8 cellular contexts compared by ENCODE assay signal in genomic region chr7:148941598-148942280, GRCh38. TPM values are rescaled to one million over a fixed set of nuclear protein-coding genes. Genes with fewer than 3 reads are reported as not detected.
DNase-seq lines count a peak whose midpoint lies in the region; ATAC-seq, FAIRE-seq and TF ChIP-seq lines count a peak whose summit lies in the region.

No MANE protein-coding gene starts in this region.

- TF ChIP-seq CTCF in H1 (IDR thresholded peaks at IDR 0.05; ENCODE audit: control extremely low read depth in 1 of 3, insufficient read depth in 1 of 3, low read depth in 1 of 3, low read length in 3 of 3), result peak; percentile 41 to 61 (median 55)

- 0 out of 2 replicates have a peak overlapping the region, but pooled peaks have one; percentile 88 for H2AFZ ChIP-seq in H1 (ENCODE audit: low read length)

- CTCF ChIA-PET in H1 (lab: Charles Lee; ENCODE audit: partially characterized antibody), result interaction anchor here (0.6 to 2.1 kb wide), 21 partner anchors 9 to 97 kb away, joined by 3 to 8 read pairs (median 3); no protein-coding TSS in a partner anchor

- 23% methylated on average over 17 of the region's 17 CpGs; no CpG with 5 or more reads in 1 of the 2 experiments for WGBS in H1 (ENCODE audit: extremely low coverage in 1 of 2, insufficient coverage in 1 of 2, insufficient read length in 1 of 2, insufficient replicate concordance in 2 of 2, low coverage in 1 of 2, low lambda C conversion rate in 2 of 2, missing lambda C conversion rate in 1 of 2), 2 experiments

- no peak for TF ChIP-seq POLR2A in H1 (IDR thresholded peaks at IDR 0.05; ENCODE audit: control extremely low read depth in 1 of 2, low read depth in 2 of 2, low read length in 2 of 2)

- no peaks in the 10 kb centered on the region for H3K4me1 ChIP-seq in H1 (replicated peaks in 1 of 4; ENCODE audit: control insufficient read depth in 3 of 4, insufficient read depth in 4 of 4, low read length in 3 of 4)

- no peaks in the 10 kb centered on the region for H4K20me1 ChIP-seq in H1 (replicated peaks in 1 of 2; ENCODE audit: control insufficient read depth in 1 of 2, insufficient read depth in 2 of 2, low read length in 2 of 2)

- no peak overlapping the region for H2BK5ac ChIP-seq in H1 (ENCODE audit: low read depth, low read length)

- no peak for TF ChIP-seq EP300 in H1 (IDR thresholded peaks at IDR 0.05; ENCODE audit: borderline replicate concordance in 1 of 2, low read depth in 2 of 2, low read length in 2 of 2)

- H3K23ac ChIP-seq in H1 (ENCODE audit: insufficient read length), result no peak overlapping the region

- ATAC-seq in HG03442 (IDR thresholded peaks at IDR 0.05; ENCODE audit: unreplicated experiment), result peak; percentile 31

- H3K18ac ChIP-seq in H1 (ENCODE audit: extremely low read depth, low read length), result no peak overlapping the region

- no peak overlapping the region for H2BK12ac ChIP-seq in H1 (ENCODE audit: low read depth, low read length)

- no peaks in the 10 kb centered on the region for H3K79me2 ChIP-seq in H1 (ENCODE audit: control insufficient read depth in 1 of 2, insufficient read depth in 2 of 2, low read length in 2 of 2)

- H2AK5ac ChIP-seq in H1 (ENCODE audit: low read depth, low read length), result no peak overlapping the region

- H3K79me1 ChIP-seq in H1 (ENCODE audit: low read depth, low read length), result no peaks in the 10 kb centered on the region; the same call in 1 of the 2 replicates

- H2BK15ac ChIP-seq in H1 (ENCODE audit: low read length), result no peak overlapping the region

- H3K14ac ChIP-seq in H1 (ENCODE audit: insufficient read length), result no peak overlapping the region

- H3K27ac ChIP-seq in H1 (ENCODE audit: low read depth, low read length), result no peak overlapping the region

- H3K4ac ChIP-seq in H1 (replicated peaks; ENCODE audit: insufficient read length, low read depth, low read length), result no peak overlapping the region

- H4K5ac ChIP-seq in H1 (ENCODE audit: insufficient read length, low read depth, low read length), result no peak overlapping the region

- H3K27me3 ChIP-seq in H1 (replicated peaks in 1 of 4; ENCODE audit: control insufficient read depth in 3 of 4, extremely low read depth in 1 of 4, insufficient read depth in 3 of 4, low read length in 3 of 4), result no peaks in the 10 kb centered on the region

- H2BK20ac ChIP-seq in H1 (ENCODE audit: low read length), result no peak overlapping the region

- no peaks in the 10 kb centered on the region for H3K23me2 ChIP-seq in H1 (ENCODE audit: low read depth, low read length)

- H3K9me3 ChIP-seq in H1 (ENCODE audit: insufficient read depth in 2 of 2, low read depth in 1 of 2, low read length in 1 of 2), result no peaks in the 10 kb centered on the region

- no peak overlapping the region for H4K91ac ChIP-seq in H1 (replicated peaks; ENCODE audit: insufficient read length, low read length)

- H3K4me2 ChIP-seq in H1 (ENCODE audit: insufficient read depth in 1 of 2, low read depth in 2 of 2, low read length in 2 of 2), result peak overlapping the region; percentile 76 to 77

- no peak for FAIRE-seq in H1 (lab: Jason Lieb, UNC)

- POLR2A ChIA-PET in H1 (lab: Charles Lee; ENCODE audit: partially characterized antibody), result interaction anchor here (0.6 to 2.9 kb wide), 8 partner anchors 11 to 677 kb away, joined by 3 to 11 read pairs (median 3); partner anchors contain the start of gene EZH2

- no peak overlapping the region for H3K9ac ChIP-seq in H1 (replicated peaks in 1 of 4; ENCODE audit: extremely low read depth in 1 of 4, low read depth in 3 of 4, low read length in 3 of 4)

- no peak overlapping the region for H2BK120ac ChIP-seq in H1 (replicated peaks; ENCODE audit: low read depth, low read length)

- peak; percentile 47 to 58 for TF ChIP-seq RAD21 in H1 (IDR thresholded peaks at IDR 0.05 in 1 of 2, conservative IDR thresholded peaks at IDR 0.05 in 1 of 2; ENCODE audit: low read depth in 2 of 2, low read length in 2 of 2)

- H4K8ac ChIP-seq in H1 (ENCODE audit: extremely low read depth, insufficient read depth, low read length), result no peak overlapping the region

- DNase-seq in SIG-M5 treated with dmso at 0.1 percent for 504 hours (lab: John Stamatoyannopoulos, UW; ENCODE audit: unreplicated experiment) (peak; percentile 77), SIG-M5 (lab: John Stamatoyannopoulos, UW) (no peak), NCI-H69 (lab: John Stamatoyannopoulos, UW) (peak; percentile 95), H1 (ENCODE audit: low read depth in 1 of 2, low spot score in 2 of 2) (peak in 1 of 2 experiments; percentile 68), midbrain (lab: John Stamatoyannopoulos, UW) (peak; percentile 5)
- DNase-seq in activated CD4-positive, alpha-beta T cell treated with anti-CD3 and anti-CD28 coated beads, Interleukin-2, amount 50 U/mL, for 4 hours, result peak; percentile 62 to 64
- peak; percentile 39 to 45 for DNase-seq in stimulated activated CD8-positive, alpha-beta memory T cell treated with anti-CD3 and anti-CD28 coated beads, Interleukin-2, amount 100 ng/mL, for 48 hours (ENCODE audit: low read depth in 2 of 2)

- no peak overlapping the region for H3K56ac ChIP-seq in H1 (replicated peaks; ENCODE audit: insufficient read length, low read depth, low read length)

- peak overlapping the region; percentile 78 to 88 (median 82); a peak in 7 of 8 replicates for H3K4me3 ChIP-seq in H1 (ENCODE audit: extremely low read depth in 1 of 4, insufficient read depth in 2 of 4, low read depth in 3 of 4, low read length in 4 of 4)

- H3K36me3 ChIP-seq in H1 (ENCODE audit: control insufficient read depth in 2 of 4, insufficient read depth in 4 of 4, low read length in 3 of 4), result no peaks in the 10 kb centered on the region

TF ChIP-seq in H1, 55 proteins besides CTCF, POLR2A, EP300 and RAD21:
- TF ChIP-seq TBP (IDR thresholded peaks at IDR 0.05; ENCODE audit: low read depth, low read length) (peak; percentile 74; the same call in 1 of the 2 replicates), MAX (IDR thresholded peaks at IDR 0.05) (0 out of 2 replicates have a peak, but pooled peaks have one; percentile 20), RBBP5 (IDR thresholded peaks at IDR 0.05; ENCODE audit: borderline replicate concordance, low read depth, low read length) (no peak), TAF1 (IDR thresholded peaks at IDR 0.05; ENCODE audit: low read depth, low read length) (0 out of 2 replicates have a peak, but pooled peaks have one; percentile 47), YY1 (IDR thresholded peaks at IDR 0.05; ENCODE audit: low read depth, low read length) (peak; percentile 80; the same call in 1 of the 2 replicates)
TF ChIP-seq in H1: peak in this region for 4.

RNA-seq across cellular contexts. Expression of gene EZH2, which starts 57.6 kb away (rescaled TPM):
- 46.6 and 49.0 TPM in 2 replicates for total RNA-seq in H1 (2021; fragmentation: NEBNext Ultra II Directional; extraction: Animal tissue kit (Norgen Biotek cat#: 25700))
- 15.5 and 28.9 TPM in 2 replicates for polyA plus RNA-seq in H1 (2011; rRNA removed)
- 33.2 TPM for polyA plus RNA-seq in H1 (2011; cell fraction: cytosol; rRNA removed)
- 39.7 TPM for polyA plus RNA-seq in H1 (2011; cell fraction: nucleus; rRNA removed)
- polyA plus RNA-seq in H1 (2012, experiment 1 of 2), result 37.0 to 56.8 TPM (median 42.7 TPM) in 4 replicates
- 6.6 TPM for polyA plus RNA-seq in H1 (2012, experiment 2 of 2)
- polyA plus RNA-seq in H1 (2013, experiment 1 of 2), result 41.2 TPM
- 36.4 TPM for polyA plus RNA-seq in H1 (2013, experiment 2 of 2)
- 18.2 and 30.1 TPM in 2 replicates for polyA minus RNA-seq in H1 (2011; rRNA and poly(A)+ RNA removed)
- polyA minus RNA-seq in H1 (2011; cell fraction: cytosol; rRNA and poly(A)+ RNA removed), result 22.4 TPM
- polyA minus RNA-seq in H1 (2011; cell fraction: nucleus; rRNA and poly(A)+ RNA removed), result 34.6 TPM
